ENCODE assay signal across 11 cellular contexts in the genomic region with DNA sequence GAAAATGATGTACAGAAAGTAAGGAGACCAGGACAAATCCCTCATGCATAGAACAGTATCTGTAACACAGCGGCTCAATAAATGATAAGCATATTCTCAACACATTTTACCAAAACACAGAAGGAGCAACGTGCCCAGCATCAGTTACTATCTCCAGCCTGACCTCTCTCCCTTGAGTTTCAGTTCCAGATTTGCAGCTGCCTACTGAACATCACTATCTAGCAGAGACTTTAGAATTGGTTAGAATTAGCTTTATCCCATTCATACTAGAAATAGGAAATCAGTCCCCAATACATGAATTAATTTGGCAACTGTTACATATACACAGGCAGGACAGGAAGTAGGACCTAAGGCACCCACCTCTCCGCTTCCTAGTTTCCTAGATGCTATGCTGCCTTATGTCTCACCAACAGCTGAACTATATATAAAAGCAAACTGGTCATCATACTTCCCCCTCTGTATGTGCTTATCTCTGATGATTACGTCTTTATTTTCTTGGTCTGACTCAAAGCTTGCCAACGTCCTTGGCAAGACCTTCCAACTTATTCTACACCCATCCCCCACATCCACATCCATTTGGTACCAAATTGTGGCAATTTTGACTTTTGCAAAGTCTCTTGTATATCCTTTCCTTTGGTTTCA.
DNase-seq lines count a peak whose midpoint lies in the region; TF ChIP-seq lines count a peak whose summit lies in the region.
"Had no signal": no experiment of that assay in that cellular context is flagged by ENCODE, and none has a peak within 500 bp of the region (broad histone marks: within the 10 kb centered on the region; RNA-seq: fewer than 3 reads in every experiment).

No MANE protein-coding gene starts in this region.

- no peaks in the 10 kb centered on the region for H3K9me3 Mint-ChIP-seq in activated T-helper 2 cell treated with anti-CD3 and anti-CD28 coated beads, Interferon-gamma antibody, Interleukin-2, Interleukin-4, amounts not matched to agents 10 μg/mL and 5 μg/mL and 100 μg/mL, durations not matched to agents 14 hours and 24 hours and 36 hours
- H3K9me3 Mint-ChIP-seq in nephron progenitor cell: no peaks in the 10 kb centered on the region

- H3K4me1 Mint-ChIP-seq in activated T-helper 2 cell treated with anti-CD3 and anti-CD28 coated beads, Interferon-gamma antibody, Interleukin-2, Interleukin-4, amounts not matched to agents 10 μg/mL and 5 μg/mL and 100 μg/mL, durations not matched to agents 14 hours and 24 hours and 36 hours (ENCODE audit: low read depth): peaks cover 41% of the 10 kb centered on the region
- H3K4me1 Mint-ChIP-seq in nephron progenitor cell: peaks cover 34% of the 10 kb centered on the region

- no peak overlapping the region for H3K27ac Mint-ChIP-seq in activated T-helper 2 cell treated with anti-CD3 and anti-CD28 coated beads, Interferon-gamma antibody, Interleukin-2, Interleukin-4, amounts not matched to agents 10 μg/mL and 5 μg/mL and 100 μg/mL, durations not matched to agents 14 hours and 24 hours and 36 hours
- no peak overlapping the region for H3K27ac Mint-ChIP-seq in nephron progenitor cell

- H3K4me3 ChIP-seq in GM06990 (replicated peaks; ENCODE audit: low read depth, low read length): peak overlapping the region; percentile 28
- H3K4me3 ChIP-seq in MG63: peak overlapping the region; percentile 15
- H3K4me3 ChIP-seq: SJCRH30 had no signal

- H3K4me3 Mint-ChIP-seq in activated T-helper 2 cell treated with anti-CD3 and anti-CD28 coated beads, Interferon-gamma antibody, Interleukin-2, Interleukin-4, amounts not matched to agents 10 μg/mL and 5 μg/mL and 100 μg/mL, durations not matched to agents 14 hours and 24 hours and 36 hours (ENCODE audit: low read depth): peak overlapping the region; percentile 53
- H3K4me3 Mint-ChIP-seq in nephron progenitor cell: peak overlapping the region; percentile 3

- H3K9me3 ChIP-seq in MG63: peaks cover 7% of the 10 kb centered on the region; the same call in 1 of the 2 replicates
- H3K9me3 ChIP-seq: SJCRH30 had no signal

- DNase-seq in GM06990 (ENCODE audit: extremely low read depth, insufficient read length) (no peak), MG63 (no peak), nephron progenitor cell (no peak), NCI-H146 (lab: John Stamatoyannopoulos, UW) (no peak), NCI-H2171 treated with DMSO at 0.1 percent for 48 hours (lab: John Stamatoyannopoulos, UW) (no peak)
- no peak for DNase-seq in activated T-helper 2 cell treated with anti-CD3 and anti-CD28 coated beads, Interferon-gamma antibody, Interleukin-2, Interleukin-4, amounts not matched to agents 10 μg/mL and 5 μg/mL and 100 μg/mL, durations not matched to agents 14 hours and 24 hours and 36 hours (ENCODE audit: low spot score)
- no peak for DNase-seq in effector CD4-positive, alpha-beta T cell
- DNase-seq: GDM1, NCI-H2029 treated with DMSO at 0.1 percent for 48 hours, SJCRH30, small intestine had no signal

- H3K36me3 ChIP-seq in GM06990 (ENCODE audit: control insufficient read depth, insufficient read depth, low read length) (peaks cover 6% of the 10 kb centered on the region), MG63 (peaks cover 67% of the 10 kb centered on the region)

- peaks cover 56% of the 10 kb centered on the region for H3K36me3 Mint-ChIP-seq in activated T-helper 2 cell treated with anti-CD3 and anti-CD28 coated beads, Interferon-gamma antibody, Interleukin-2, Interleukin-4, amounts not matched to agents 10 μg/mL and 5 μg/mL and 100 μg/mL, durations not matched to agents 14 hours and 24 hours and 36 hours (ENCODE audit: low read depth)
- H3K36me3 Mint-ChIP-seq in nephron progenitor cell (ENCODE audit: low read depth): peaks cover 70% of the 10 kb centered on the region

- no peak for TF ChIP-seq CTCF in GM06990 (IDR thresholded peaks at IDR 0.05; ENCODE audit: insufficient read depth, low read length, poor library complexity, severe bottlenecking)
- TF ChIP-seq CTCF in nephron progenitor cell (IDR thresholded peaks at IDR 0.05): no peak

- no peaks in the 10 kb centered on the region for H3K27me3 ChIP-seq in GM06990 (replicated peaks; ENCODE audit: control insufficient read depth, insufficient read depth, low read length)
- H3K27me3 ChIP-seq in MG63: no peaks in the 10 kb centered on the region
- H3K27me3 ChIP-seq: SJCRH30 had no signal

- no peaks in the 10 kb centered on the region for H3K27me3 Mint-ChIP-seq in activated T-helper 2 cell treated with anti-CD3 and anti-CD28 coated beads, Interferon-gamma antibody, Interleukin-2, Interleukin-4, amounts not matched to agents 10 μg/mL and 5 μg/mL and 100 μg/mL, durations not matched to agents 14 hours and 24 hours and 36 hours (ENCODE audit: low read depth)
- H3K27me3 Mint-ChIP-seq in nephron progenitor cell (ENCODE audit: low read depth, poor library complexity): no peaks in the 10 kb centered on the region

- intact Hi-C loops in activated T-helper 2 cell treated with anti-CD3 and anti-CD28 coated beads, Interferon-gamma antibody, Interleukin-2, Interleukin-4, amounts not matched to agents 10 μg/mL and 5 μg/mL and 100 μg/mL, durations not matched to agents 14 hours and 24 hours and 36 hours (cut with micrococcal nuclease): loop anchor here (10.0 kb wide), 1 partner anchor 1768 kb away; a partner anchor contains a TSS
